27 cellular contexts compared by ENCODE assay signal in genomic region chr12:75798527-75798926, GRCh38.
"Had no signal": no experiment of that assay in that cellular context is flagged by ENCODE, and none has a peak within 500 bp of the region (broad histone marks: within the 10 kb centered on the region; RNA-seq: fewer than 3 reads in every experiment).

No MANE protein-coding gene starts in this region.

- H3K27me3 ChIP-seq: adrenal gland, breast epithelium had no signal

- H3K4me3 ChIP-seq: adrenal gland, breast epithelium, K562, SK-N-MC had no signal

- H3K4me1 ChIP-seq: adrenal gland, breast epithelium had no signal

- ATAC-seq: activated T-helper 17 cell treated with anti-CD3 and anti-CD28 coated beads, Interleukin-2, amount 50 U/mL, for 72 hours; K562; Right ventricle myocardium inferior had no signal

- H3K27me3 Mint-ChIP-seq: activated T-helper 17 cell treated with anti-CD3 and anti-CD28 coated beads, Interleukin-2, amount 50 U/mL, for 72 hours had no signal

- H3K27ac ChIP-seq: adrenal gland, breast epithelium, SK-N-MC, VCaP had no signal

- H3K36me3 ChIP-seq: adrenal gland, breast epithelium had no signal

- DNase-seq: activated CD4-positive, alpha-beta memory T cell treated with anti-CD3 and anti-CD28 coated beads, Interleukin-2, amount 10 ng/mL, durations not matched to agents 7 days and 5 days; activated CD4-positive, alpha-beta T cell treated with anti-CD3 and anti-CD28 coated beads, Interleukin-2, amount 10 ng/mL, durations not matched to agents 7 days and 5 days; activated CD4-positive, CD25-positive, alpha-beta regulatory T cell; activated gamma-delta T cell treated with Interleukin-2 at 50 U/mL for 16 hours; activated naive CD4-positive, alpha-beta T cell treated with anti-CD3 and anti-CD28 coated beads, Interleukin-2, amount 50 U/mL, for 16 hours; activated naive CD8-positive, alpha-beta T cell treated with anti-CD3 and anti-CD28 coated beads, Interleukin-2, amount 10 ng/mL, durations not matched to agents 7 days and 5 days; activated T-cell treated with anti-CD3 and anti-CD28 coated beads for 4 hours; activated T-cell treated with anti-CD3 and anti-CD28 coated beads, Interleukin-2, amount 50 U/mL, for 48 hours; adrenal gland; anterior cingulate cortex; Karpas-422; NCI-H1048; NCI-H1694; NCI-H2029; NCI-H2107; NCI-H2171 treated with DMSO at 0.1 percent for 48 hours; NCI-H446; NCI-H524; NCI-H82; RPMI8226; T-helper 1 cell had no signal

- H3K4me3 Mint-ChIP-seq: activated CD4-positive, alpha-beta memory T cell treated with anti-CD3 and anti-CD28 coated beads, Interleukin-2, amount 10 ng/mL, durations not matched to agents 7 days and 5 days; activated CD4-positive, alpha-beta T cell treated with anti-CD3 and anti-CD28 coated beads, Interleukin-2, amount 10 ng/mL, durations not matched to agents 7 days and 5 days; activated naive CD8-positive, alpha-beta T cell treated with anti-CD3 and anti-CD28 coated beads, Interleukin-2, amount 10 ng/mL, durations not matched to agents 7 days and 5 days; activated T-helper 17 cell treated with anti-CD3 and anti-CD28 coated beads, Interleukin-2, amount 50 U/mL, for 72 hours had no signal

- H3K27ac Mint-ChIP-seq: activated CD4-positive, alpha-beta memory T cell treated with anti-CD3 and anti-CD28 coated beads, Interleukin-2, amount 10 ng/mL, durations not matched to agents 7 days and 5 days; activated CD4-positive, alpha-beta T cell treated with anti-CD3 and anti-CD28 coated beads, Interleukin-2, amount 10 ng/mL, durations not matched to agents 7 days and 5 days; activated naive CD8-positive, alpha-beta T cell treated with anti-CD3 and anti-CD28 coated beads, Interleukin-2, amount 10 ng/mL, durations not matched to agents 7 days and 5 days; activated T-helper 17 cell treated with anti-CD3 and anti-CD28 coated beads, Interleukin-2, amount 50 U/mL, for 72 hours had no signal

- H3K4me1 Mint-ChIP-seq: activated CD4-positive, alpha-beta memory T cell treated with anti-CD3 and anti-CD28 coated beads, Interleukin-2, amount 10 ng/mL, durations not matched to agents 7 days and 5 days; activated CD4-positive, alpha-beta T cell treated with anti-CD3 and anti-CD28 coated beads, Interleukin-2, amount 10 ng/mL, durations not matched to agents 7 days and 5 days; activated naive CD8-positive, alpha-beta T cell treated with anti-CD3 and anti-CD28 coated beads, Interleukin-2, amount 10 ng/mL, durations not matched to agents 7 days and 5 days; activated T-helper 17 cell treated with anti-CD3 and anti-CD28 coated beads, Interleukin-2, amount 50 U/mL, for 72 hours had no signal

- H3K36me3 Mint-ChIP-seq: activated naive CD8-positive, alpha-beta T cell treated with anti-CD3 and anti-CD28 coated beads, Interleukin-2, amount 10 ng/mL, durations not matched to agents 7 days and 5 days had no signal

- H3K9me3 ChIP-seq: adrenal gland, breast epithelium had no signal

- H3K9me3 Mint-ChIP-seq: activated CD4-positive, alpha-beta memory T cell treated with anti-CD3 and anti-CD28 coated beads, Interleukin-2, amount 10 ng/mL, durations not matched to agents 7 days and 5 days; activated CD4-positive, alpha-beta T cell treated with anti-CD3 and anti-CD28 coated beads, Interleukin-2, amount 10 ng/mL, durations not matched to agents 7 days and 5 days; activated T-helper 17 cell treated with anti-CD3 and anti-CD28 coated beads, Interleukin-2, amount 50 U/mL, for 72 hours had no signal
